In the genomic region with DNA sequence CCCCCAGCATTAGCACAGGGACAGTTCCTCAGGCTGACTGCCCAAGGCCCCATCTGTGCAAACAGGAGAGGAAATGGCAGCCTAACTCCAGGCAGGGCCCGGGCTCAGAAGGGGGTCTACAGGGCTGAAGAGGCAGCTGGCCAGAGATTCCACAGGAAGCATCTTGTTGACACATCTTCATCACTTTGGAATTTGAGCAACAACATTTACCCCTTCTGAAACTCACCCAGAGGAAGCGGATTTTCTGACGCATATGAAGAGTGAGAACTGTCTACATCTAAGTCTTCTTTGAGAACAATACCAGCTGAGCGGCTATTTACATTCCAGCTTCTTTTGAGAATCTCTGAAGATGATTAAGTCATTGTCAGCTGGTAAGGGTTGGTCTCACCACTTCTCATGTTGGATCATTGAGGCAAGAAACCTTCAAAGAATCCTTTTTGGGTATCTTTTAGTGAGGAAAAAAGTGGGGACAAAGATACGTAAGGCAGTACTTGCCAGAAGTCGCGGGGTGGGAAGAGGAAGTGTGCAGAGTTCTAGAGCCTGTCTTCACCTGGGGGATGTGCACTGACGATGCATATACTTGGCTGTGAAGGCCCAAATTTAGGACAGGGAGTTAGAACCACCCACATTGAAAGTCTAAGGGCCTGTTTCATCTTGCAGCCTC, we compare ENCODE assay signal across 8 cellular contexts. TPM values are rescaled to one million over a fixed set of nuclear protein-coding genes. Genes with fewer than 3 reads are reported as not detected.
DNase-seq lines count a peak whose midpoint lies in the region; ATAC-seq lines count a peak whose summit lies in the region.

No MANE protein-coding gene starts in this region.

- H3K4me3 Mint-ChIP-seq in T-cell = peak overlapping the region in 1 of 3 donors; percentile 57

- no peaks in the 10 kb centered on the region for H3K36me3 Mint-ChIP-seq in T-cell

- no peak overlapping the region for H3K27ac ChIP-seq in caudate nucleus (ENCODE audit: low read depth, low read length)

- ATAC-seq in HG03039 (IDR thresholded peaks at IDR 0.05; ENCODE audit: unreplicated experiment) (peak; percentile 47), T-cell (replicated peaks in 1 of 4) (peak; percentile 64 to 90 (median 66))

- H3K27ac Mint-ChIP-seq in T-cell = peak overlapping the region; percentile 36 to 87

- peak; percentile 21 for DNase-seq in activated effector memory CD4-positive, alpha-beta T cell treated with anti-CD3 and anti-CD28 coated beads, Interleukin-2, amount 50 U/mL, for 16 hours
- DNase-seq in activated effector memory CD4-positive, alpha-beta T cell treated with Interleukin-2 at 50 U/mL for 16 hours = no peak
- no peak for DNase-seq in T-cell
- DNase-seq in non-pigmented ciliary epithelial cell (ENCODE audit: low read depth) = peak; percentile 65
- no peak for DNase-seq in activated gamma-delta T cell (lab: John Stamatoyannopoulos, UW)
- DNase-seq in activated CD8-positive, alpha-beta memory T cell treated with anti-CD3 and anti-CD28 coated beads for 24 hours = no peak
- DNase-seq in caudate nucleus (lab: John Stamatoyannopoulos, UW) = no peak

- CTCF ChIA-PET in T-cell (lab: Charles Lee) = interaction anchor here (0.6 to 1.1 kb wide), 2 partner anchors 32 to 41 kb away, joined by 3 to 5 read pairs; no protein-coding TSS in a partner anchor

- peaks cover 10 to 17% (median 15%) of the 10 kb centered on the region in 3 donors for H3K4me1 Mint-ChIP-seq in T-cell

- H3K9me3 Mint-ChIP-seq in T-cell = no peaks in the 10 kb centered on the region

- no peaks in the 10 kb centered on the region for H3K27me3 Mint-ChIP-seq in T-cell

- POLR2A ChIA-PET in T-cell (lab: Charles Lee) = no interaction called here

RNA-seq across cellular contexts. Expression of a gene that starts 25.4 kb away (rescaled TPM):
- total RNA-seq in T-cell = 100 to 1,000 TPM; 115 to 128 (median 119) TPM

RNA-seq across cellular contexts. Expression of a gene that starts 44.3 kb away (rescaled TPM):
- 10 to 100 TPM in 3 of 5 donors, 1 to 10 TPM in 2; 6.6 to 46.7 (median 42.4) TPM for total RNA-seq in T-cell

Comparison
In these comparisons a context has a peak if more than half of its experiments do, and no peak if none do; other contexts are left out.
1. DNase-seq: peak in activated effector memory CD4-positive, alpha-beta T cell treated with anti-CD3 and anti-CD28 coated beads, Interleukin-2, amount 50 U/mL, for 16 hours (single experiment) and non-pigmented ciliary epithelial cell (single experiment); none in activated effector memory CD4-positive, alpha-beta T cell treated with Interleukin-2 at 50 U/mL for 16 hours (single experiment), T-cell (0 of 34), activated gamma-delta T cell (single experiment), activated CD8-positive, alpha-beta memory T cell treated with anti-CD3 and anti-CD28 coated beads for 24 hours (single experiment) and caudate nucleus (0 of 61).